ENCODE assay signal across 22 cellular contexts in genomic region chr13:86932935-86933334, GRCh38.
DNase-seq lines count a peak whose midpoint lies in the region; TF ChIP-seq lines count a peak whose summit lies in the region.
"Had no signal": no experiment of that assay in that cellular context is flagged by ENCODE, and none has a peak within 500 bp of the region (broad histone marks: within the 10 kb centered on the region; RNA-seq: fewer than 3 reads in every experiment).

No MANE protein-coding gene starts in this region.

- H3K4me1 ChIP-seq in HUES48 (ENCODE audit: control insufficient read depth, insufficient read depth, low read length) (peaks cover 25% of the 10 kb centered on the region), iPS DF 6.9 (ENCODE audit: control insufficient read depth, insufficient read depth, low read length) (no peaks in the 10 kb centered on the region)
- H3K4me1 ChIP-seq: foreskin keratinocyte, psoas muscle, thyroid gland had no signal

- WGBS in iPS DF 6.9 (ENCODE audit: insufficient coverage, insufficient read length): no CpG with 5 or more reads among the region's 3 CpGs

- no peak for TF ChIP-seq CTCF in dorsolateral prefrontal cortex (IDR thresholded peaks at IDR 0.05 in 54 of 56, conservative IDR thresholded peaks at IDR 0.05 in 2 of 56; ENCODE audit: low read depth in 1 of 56, partially characterized antibody in 56 of 56)

- no peaks in the 10 kb centered on the region for H3K36me3 ChIP-seq in HUES48 (ENCODE audit: control insufficient read depth, insufficient read depth, low read length)
- H3K36me3 ChIP-seq in iPS DF 6.9 (ENCODE audit: control insufficient read depth, insufficient read depth, low read length): no peaks in the 10 kb centered on the region
- H3K36me3 ChIP-seq: thyroid gland had no signal

- intact Hi-C loops in dorsolateral prefrontal cortex (cut with DNase I): no loop called here

- no peak overlapping the region for H3K9ac ChIP-seq in HUES48 (ENCODE audit: low read depth, low read length)

- peak overlapping the region; percentile 93 for H3K27ac ChIP-seq in HUES48 (ENCODE audit: low read depth, low read length)
- no peak overlapping the region for H3K27ac ChIP-seq in iPS DF 6.9 (ENCODE audit: low read length)
- H3K27ac ChIP-seq in dorsolateral prefrontal cortex: no peak overlapping the region
- H3K27ac ChIP-seq: coronary artery, foreskin keratinocyte, psoas muscle, skin epidermis, thyroid gland had no signal

- H3K27me3 ChIP-seq in HUES48 (ENCODE audit: control insufficient read depth, insufficient read depth, low read length): no peaks in the 10 kb centered on the region
- no peaks in the 10 kb centered on the region for H3K27me3 ChIP-seq in iPS DF 6.9 (ENCODE audit: control insufficient read depth, insufficient read depth, low read length)
- no peaks in the 10 kb centered on the region for H3K27me3 ChIP-seq in dorsolateral prefrontal cortex
- H3K27me3 ChIP-seq: foreskin keratinocyte, thyroid gland had no signal

- DNase-seq in astrocyte of the hippocampus (ENCODE audit: low read depth, low spot score) (peak; percentile 10), iPS DF 6.9 (ENCODE audit: low read depth, low spot score) (peak; percentile 73), renal cortical epithelial cell (ENCODE audit: low read depth) (peak; percentile 43), dorsolateral prefrontal cortex (no peak), NCI-H2227 (lab: John Stamatoyannopoulos, UW; ENCODE audit: unreplicated experiment) (no peak), GM19238 (ENCODE audit: insufficient read length, low spot score) (no peak)
- DNase-seq: activated CD4-positive, alpha-beta T cell treated with anti-CD3 and anti-CD28 coated beads, Interleukin-2, amount 10 ng/mL, durations not matched to agents 7 days and 5 days; activated CD8-positive, alpha-beta memory T cell treated with anti-CD3 and anti-CD28 coated beads, Interleukin-2, amount 50 U/mL, for 4 hours; activated naive CD8-positive, alpha-beta T cell treated with anti-CD3 and anti-CD28 coated beads for 36 hours; CD4-positive, alpha-beta memory T cell; DMS153; foreskin keratinocyte; hippocampal formation; left colon; NCI-H1417; psoas muscle; stimulated activated CD4-positive, alpha-beta T cell treated with anti-CD3 and anti-CD28 coated beads, Interleukin-4, amount 100 ng/mL, for 1 hour; stimulated activated naive CD8-positive, alpha-beta T cell treated with anti-CD3 and anti-CD28 coated beads, Interleukin-15, Interleukin-2, amounts not matched to agents 100 U/mL and 50 U/mL, for 24 hours; thyroid gland had no signal

- H3K9me3 ChIP-seq in HUES48 (ENCODE audit: control insufficient read depth, insufficient read depth, low read length) (no peaks in the 10 kb centered on the region), iPS DF 6.9 (ENCODE audit: control insufficient read depth, insufficient read depth, low read length) (no peaks in the 10 kb centered on the region)
- H3K9me3 ChIP-seq: psoas muscle, thyroid gland had no signal

- no peak overlapping the region for H3K4me3 ChIP-seq in HUES48 (ENCODE audit: low read depth, low read length)
- no peak overlapping the region for H3K4me3 ChIP-seq in iPS DF 6.9 (ENCODE audit: low read length)
- H3K4me3 ChIP-seq in dorsolateral prefrontal cortex: no peak overlapping the region
- H3K4me3 ChIP-seq: coronary artery, psoas muscle, skin epidermis, thyroid gland had no signal

Comparison
In these comparisons a context has a peak if more than half of its experiments do, and no peak if none do; other contexts are left out.
1. DNase-seq: peak in astrocyte of the hippocampus (single experiment), iPS DF 6.9 (single experiment) and renal cortical epithelial cell (single experiment); none in dorsolateral prefrontal cortex (0 of 10), NCI-H2227 (single experiment) and GM19238 (single experiment).